In genomic region chr12:6890789-6891624, GRCh38 we compare ENCODE assay signal across 2 cellular contexts.
TF ChIP-seq lines count a peak whose summit lies in the region.

No MANE protein-coding gene starts in this region.

TF ChIP-seq in A549, 52 proteins besides CTCF, POLR2A, EP300 and RAD21:
- TF ChIP-seq MYC (IDR thresholded peaks at IDR 0.05; ENCODE audit: borderline replicate concordance, low read length) (peak; percentile 79; the same call in 1 of the 2 replicates), MAZ (IDR thresholded peaks at IDR 0.05; ENCODE audit: borderline replicate concordance, low read depth, low read length) (peak; percentile 6; the same call in 1 of the 2 replicates), RARB (CRISPR knock-in tag; IDR thresholded peaks at IDR 0.05) (no peak), FOSL2 (IDR thresholded peaks at IDR 0.05) (no peak), FOSL2 (CRISPR knock-in tag; IDR thresholded peaks at IDR 0.05) (peak; percentile 82), TFCP2L1 (CRISPR knock-in tag; IDR thresholded peaks at IDR 0.05) (no peak), ZSCAN20 (CRISPR knock-in tag; IDR thresholded peaks at IDR 0.05) (peak; percentile 18; the same call in 1 of the 2 replicates), JUN (IDR thresholded peaks at IDR 0.05) (peak; percentile 95 to 97), TP53 (CRISPR knock-in tag; IDR thresholded peaks at IDR 0.05) (peak; percentile 79; the same call in 1 of the 2 replicates), MAX (IDR thresholded peaks at IDR 0.05) (peak; percentile 71), CEBPB (IDR thresholded peaks at IDR 0.05) (peak; percentile 97 to 99), SMC3 (IDR thresholded peaks at IDR 0.05) (peak; percentile 95), BCL3 (IDR thresholded peaks at IDR 0.05) (peak; percentile 87; the same call in 1 of the 3 replicates), NPAS2 (CRISPR knock-in tag; IDR thresholded peaks at IDR 0.05; ENCODE audit: borderline replicate concordance) (peak; percentile 16; the same call in 1 of the 2 replicates), PBX3 (IDR thresholded peaks at IDR 0.05) (0 out of 2 replicates have a peak, but pooled peaks have one; percentile 45), RFX5 (IDR thresholded peaks at IDR 0.05) (no peak), EHF (CRISPR knock-in tag; IDR thresholded peaks at IDR 0.05) (0 out of 2 replicates have a peak, but pooled peaks have one; percentile 67), USF2 (IDR thresholded peaks at IDR 0.05) (peak; percentile 91), GATA3 (IDR thresholded peaks at IDR 0.05; ENCODE audit: borderline replicate concordance) (no peak), NFE2L2 (conservative IDR thresholded peaks at IDR 0.05; ENCODE audit: low read length) (peak; percentile 97), BHLHE40 (IDR thresholded peaks at IDR 0.05; ENCODE audit: low read depth, low read length) (peak; percentile 93), MAFK (IDR thresholded peaks at IDR 0.05; ENCODE audit: partially characterized antibody) (peak; percentile 100), KDM5A (IDR thresholded peaks at IDR 0.05) (no peak), HOXB13 (CRISPR knock-in tag; IDR thresholded peaks at IDR 0.05; ENCODE audit: low read depth) (0 out of 2 replicates have a peak, but pooled peaks have one; percentile 22), PHF8 (IDR thresholded peaks at IDR 0.05; ENCODE audit: borderline replicate concordance, low read depth) (no peak)

TF ChIP-seq in K562, 482 proteins besides CTCF, POLR2A, EP300 and RAD21 (continues in another document):
- TF ChIP-seq MXI1 (IDR thresholded peaks at IDR 0.05; ENCODE audit: low read depth, low read length): peak; percentile 33; the same call in 1 of the 2 replicates
- TF ChIP-seq ZNF121 (CRISPR knock-in tag; conservative IDR thresholded peaks at IDR 0.05): peak; percentile 60
- no peak for TF ChIP-seq POLR3A (IDR thresholded peaks at IDR 0.05; ENCODE audit: borderline replicate concordance, extremely low read depth, insufficient read depth, insufficient read length)
- TF ChIP-seq TOE1 (IDR thresholded peaks at IDR 0.05; ENCODE audit: borderline replicate concordance): peak; percentile 94
- no peak for TF ChIP-seq TOE1 (CRISPR knock-in tag; IDR thresholded peaks at IDR 0.05; ENCODE audit: borderline replicate concordance, low read depth)
- no peak for TF ChIP-seq MED1 (CRISPR knock-in tag; IDR thresholded peaks at IDR 0.05; ENCODE audit: borderline replicate concordance)
- TF ChIP-seq TBL1XR1 (IDR thresholded peaks at IDR 0.05; ENCODE audit: low read length in 2 of 2): 0 out of 4 replicates have a peak, but pooled peaks of 1 of the 2 experiments have one; percentile 12
- TF ChIP-seq TAF7 (tag; IDR thresholded peaks at IDR 0.05): peak; percentile 96
- TF ChIP-seq MECOM (CRISPR knock-in tag; IDR thresholded peaks at IDR 0.05): no peak
- peak; percentile 82; the same call in 1 of the 2 replicates for TF ChIP-seq MITF (IDR thresholded peaks at IDR 0.05)
- no peak for TF ChIP-seq CBX2 (IDR thresholded peaks at IDR 0.05; ENCODE audit: insufficient read depth, low read length, poor library complexity, severe bottlenecking)
- TF ChIP-seq BACH1 (tag; IDR thresholded peaks at IDR 0.05): peak; percentile 85
- peak; percentile 81 for TF ChIP-seq CREM (IDR thresholded peaks at IDR 0.05; ENCODE audit: low read depth)
- peak; percentile 93 for TF ChIP-seq USF2 (CRISPR knock-in tag; IDR thresholded peaks at IDR 0.05)
- no peak for TF ChIP-seq MCM2 (IDR thresholded peaks at IDR 0.05; ENCODE audit: low read depth)
- TF ChIP-seq ZBTB7A (IDR thresholded peaks at IDR 0.05; ENCODE audit: borderline replicate concordance, control insufficient read depth, low read depth, low read length): no peak
- peak; percentile 21; the same call in 1 of the 2 replicates for TF ChIP-seq CBFA2T3 (IDR thresholded peaks at IDR 0.05)
- peak; percentile 81 for TF ChIP-seq SMAD4 (CRISPR knock-in tag; conservative IDR thresholded peaks at IDR 0.05)
- TF ChIP-seq RREB1 (CRISPR knock-in tag; IDR thresholded peaks at IDR 0.05): no peak
- TF ChIP-seq NRF1 (conservative IDR thresholded peaks at IDR 0.05 in 1 of 2, IDR thresholded peaks at IDR 0.05 in 1 of 2): peak; percentile 93 to 94
- peak; percentile 91 for TF ChIP-seq MAFK (IDR thresholded peaks at IDR 0.05; ENCODE audit: low read length)
- peak; percentile 85 for TF ChIP-seq KDM5B (IDR thresholded peaks at IDR 0.05; ENCODE audit: insufficient replicate concordance, low read depth, low read length)
- TF ChIP-seq YY1 (IDR thresholded peaks at IDR 0.05; ENCODE audit: borderline replicate concordance in 1 of 3, control insufficient read depth in 1 of 3, extremely low read depth in 1 of 3, insufficient read depth in 3 of 3, insufficient read length in 1 of 3, insufficient replicate concordance in 2 of 3, low read depth in 1 of 3, low read length in 2 of 3): peak in 2 of 3 experiments; percentile 50 to 66
- peak; percentile 68; the same call in 1 of the 2 replicates for TF ChIP-seq ZBTB33 (CRISPR knock-in tag; IDR thresholded peaks at IDR 0.05)
- 0 out of 2 replicates have a peak, but pooled peaks have one; percentile 63 for TF ChIP-seq THAP12 (CRISPR knock-in tag; IDR thresholded peaks at IDR 0.05)
- peak; percentile 64 for TF ChIP-seq FOXM1 (IDR thresholded peaks at IDR 0.05; ENCODE audit: low read depth)
- TF ChIP-seq FOXM1 (CRISPR knock-in tag; IDR thresholded peaks at IDR 0.05; ENCODE audit: low read depth): no peak
- TF ChIP-seq POLR2AphosphoS2 (IDR thresholded peaks at IDR 0.05; ENCODE audit: low read length): 0 out of 2 replicates have a peak, but pooled peaks have one; percentile 68
- no peak for TF ChIP-seq CAMTA2 (CRISPR knock-in tag; conservative IDR thresholded peaks at IDR 0.05)
- peak; percentile 17; the same call in 1 of the 2 replicates for TF ChIP-seq HCFC1 (IDR thresholded peaks at IDR 0.05; ENCODE audit: low read depth, low read length)
- TF ChIP-seq ARID1B (IDR thresholded peaks at IDR 0.05): peak; percentile 45; the same call in 1 of the 2 replicates
- TF ChIP-seq TAF9B (IDR thresholded peaks at IDR 0.05; ENCODE audit: partially characterized antibody): peak; percentile 93
- peak; percentile 52 for TF ChIP-seq NCOR1 (IDR thresholded peaks at IDR 0.05)
- TF ChIP-seq ZNF212 (CRISPR knock-in tag; IDR thresholded peaks at IDR 0.05): 0 out of 2 replicates have a peak, but pooled peaks have one; percentile 11
- TF ChIP-seq ZKSCAN1 (IDR thresholded peaks at IDR 0.05; ENCODE audit: low read depth, low read length): peak; percentile 11; the same call in 1 of the 2 replicates
- no peak for TF ChIP-seq SNRNP70 (optimal IDR thresholded peaks at IDR 0.05; ENCODE audit: low read depth, low read length)
- peak; percentile 98 for TF ChIP-seq CCNT2 (IDR thresholded peaks at IDR 0.05; ENCODE audit: borderline replicate concordance, extremely low read depth, insufficient read length, low read depth, low read length)
